Comparison of ENCODE assay signal across 1 cellular context in genomic region chr20:31674895-31675827, GRCh38.
A peak's percentile ranks its signal among the peaks of the same experiment; 100 is the strongest.
TF ChIP-seq lines count a peak whose summit lies in the region.

No MANE protein-coding gene starts in this region.

TF ChIP-seq in K562, 482 proteins besides CTCF, POLR2A, EP300 and RAD21 (continued from another document):
- peak in 2 of 3 experiments; percentile 78 to 94; a peak in 4 of 6 replicates for TF ChIP-seq ZBTB11 (CRISPR knock-in tag; IDR thresholded peaks at IDR 0.05)
- TF ChIP-seq RERE (CRISPR knock-in tag; IDR thresholded peaks at IDR 0.05; ENCODE audit: borderline replicate concordance), result no peak
- peak in 1 of 2 experiments; percentile 54; a peak in 2 of 4 replicates for TF ChIP-seq HDAC1 (IDR thresholded peaks at IDR 0.05)
- peak; percentile 80; the same call in 1 of the 2 replicates for TF ChIP-seq GATA2 (CRISPR knock-in tag; IDR thresholded peaks at IDR 0.05)
- no peak for TF ChIP-seq ZNF23 (CRISPR knock-in tag; IDR thresholded peaks at IDR 0.05)
- peak; percentile 79 for TF ChIP-seq ZNF766 (CRISPR knock-in tag; conservative IDR thresholded peaks at IDR 0.05)
- TF ChIP-seq RBM34 (IDR thresholded peaks at IDR 0.05; ENCODE audit: borderline replicate concordance, insufficient read depth, low read length), result no peak
- no peak for TF ChIP-seq POLR2H (tag; IDR thresholded peaks at IDR 0.05; ENCODE audit: low read depth)
- TF ChIP-seq SLC30A9 (CRISPR knock-in tag; IDR thresholded peaks at IDR 0.05), result no peak
- TF ChIP-seq ZNF134 (CRISPR knock-in tag; conservative IDR thresholded peaks at IDR 0.05), result peak; percentile 39
- TF ChIP-seq ZBTB7A (IDR thresholded peaks at IDR 0.05; ENCODE audit: borderline replicate concordance, control insufficient read depth, low read depth, low read length), result no peak
- TF ChIP-seq ZFP30 (CRISPR knock-in tag; IDR thresholded peaks at IDR 0.05; ENCODE audit: borderline replicate concordance), result no peak
- TF ChIP-seq FOS (IDR thresholded peaks at IDR 0.05; ENCODE audit: extremely low read depth, insufficient read length), result no peak
- TF ChIP-seq ZNF449 (CRISPR knock-in tag; IDR thresholded peaks at IDR 0.05), result no peak; the same call in 1 of the 2 replicates
- TF ChIP-seq BCOR (IDR thresholded peaks at IDR 0.05), result peak; percentile 92
- no peak for TF ChIP-seq ZNF124 (CRISPR knock-in tag; IDR thresholded peaks at IDR 0.05)
- TF ChIP-seq BRD9 (IDR thresholded peaks at IDR 0.05; ENCODE audit: low read depth, partially characterized antibody), result no peak
- TF ChIP-seq ZBTB1 (CRISPR knock-in tag; IDR thresholded peaks at IDR 0.05; ENCODE audit: borderline replicate concordance, low read depth), result no peak
- TF ChIP-seq CSDE1 (IDR thresholded peaks at IDR 0.05), result no peak
- peak; percentile 95 for TF ChIP-seq CHD1 (IDR thresholded peaks at IDR 0.05; ENCODE audit: low read length)
- peak in 1 of 2 experiments; percentile 51; a peak in 1 of 4 replicates for TF ChIP-seq SRF (CRISPR knock-in tag; IDR thresholded peaks at IDR 0.05)
- peak in 1 of 3 experiments; percentile 54 for TF ChIP-seq YY1 (IDR thresholded peaks at IDR 0.05; ENCODE audit: borderline replicate concordance in 1 of 3, control insufficient read depth in 1 of 3, extremely low read depth in 1 of 3, insufficient read depth in 3 of 3, insufficient read length in 1 of 3, insufficient replicate concordance in 2 of 3, low read depth in 1 of 3, low read length in 2 of 3)
- TF ChIP-seq HEY1 (CRISPR knock-in tag; IDR thresholded peaks at IDR 0.05; ENCODE audit: borderline replicate concordance), result no peak
- TF ChIP-seq ZNF146 (CRISPR knock-in tag; IDR thresholded peaks at IDR 0.05; ENCODE audit: unreplicated experiment), result no peak
- TF ChIP-seq SMARCB1 (IDR thresholded peaks at IDR 0.05; ENCODE audit: insufficient read length, low read depth), result no peak
- peak; percentile 2 for TF ChIP-seq MXD1 (CRISPR knock-in tag; IDR thresholded peaks at IDR 0.05; ENCODE audit: borderline replicate concordance, poor library complexity, severe bottlenecking)
- TF ChIP-seq TAF1 (IDR thresholded peaks at IDR 0.05; ENCODE audit: control insufficient read depth, extremely low read depth, insufficient read depth, low read length, severe bottlenecking), result no peak
- TF ChIP-seq RNF219 (CRISPR knock-in tag; IDR thresholded peaks at IDR 0.05), result 0 out of 2 replicates have a peak, but pooled peaks have one; percentile 56
- no peak for TF ChIP-seq POLR2AphosphoS2 (IDR thresholded peaks at IDR 0.05; ENCODE audit: low read length)
- no peak for TF ChIP-seq EP400 (IDR thresholded peaks at IDR 0.05)
- no peak for TF ChIP-seq KLF13 (tag; IDR thresholded peaks at IDR 0.05; ENCODE audit: borderline replicate concordance, low read depth)
- no peak for TF ChIP-seq SIX5 (IDR thresholded peaks at IDR 0.05; ENCODE audit: borderline replicate concordance in 1 of 2, insufficient read depth in 1 of 2, low read depth in 1 of 2, low read length in 2 of 2)
- no peak for TF ChIP-seq ATF6 (CRISPR knock-in tag; IDR thresholded peaks at IDR 0.05)
